Comparison of ENCODE assay signal across 23 cellular contexts in genomic region chr17:80017226-80018010, GRCh38.
"Had no signal": no experiment of that assay in that cellular context is flagged by ENCODE, and none has a peak within 500 bp of the region (broad histone marks: within the 10 kb centered on the region; RNA-seq: fewer than 3 reads in every experiment).

No MANE protein-coding gene starts in this region.

- H3K4me2 ChIP-seq: KMS-11 had no signal

- H3K9ac ChIP-seq: KMS-11 had no signal

- H3K27me3 ChIP-seq: breast epithelium, SJSA1 had no signal

- DNase-seq: activated CD4-positive, CD25-positive, alpha-beta regulatory T cell; activated CD8-positive, alpha-beta memory T cell treated with anti-CD3 and anti-CD28 coated beads, Interleukin-2, amount 50 U/mL, for 4 hours; activated CD8-positive, alpha-beta T cell treated with anti-CD3 and anti-CD28 coated beads for 36 hours; activated gamma-delta T cell treated with Interleukin-2 at 50 U/mL for 16 hours; activated naive CD4-positive, alpha-beta T cell treated with anti-CD3 and anti-CD28 coated beads, Interleukin-2, amount 50 U/mL, for 16 hours; activated T-cell treated with anti-CD3 and anti-CD28 coated beads, Interleukin-2, amount 50 U/mL, for 72 hours; NCI-H1092; NCI-H1417; NCI-H1694; NCI-H2029 treated with DMSO at 0.1 percent for 48 hours; NCI-H345; NCI-H510A; NCI-H526 treated with DMSO at 0.1 percent for 48 hours; NK-92 treated with Interleukin-12 subunit alpha and Interleukin-12 subunit beta, amount 100 ng/mL, for 24 hours; OCI-M1; RPMI8226; SHP77; T-helper 2 cell; T1000 had no signal

- FAIRE-seq: TTC549 had no signal

- H3K9me3 ChIP-seq: breast epithelium, SJSA1 had no signal

- H3K27ac ChIP-seq: breast epithelium, KMS-11, SJSA1 had no signal

- ATAC-seq: activated CD8-positive, alpha-beta T cell treated with anti-CD3 and anti-CD28 coated beads for 36 hours; activated T-cell treated with anti-CD3 and anti-CD28 coated beads, Interleukin-2, amount 50 U/mL, for 72 hours had no signal

- H3K4me3 ChIP-seq: breast epithelium, SJSA1 had no signal

- H3K4me1 ChIP-seq: breast epithelium, SJSA1 had no signal

- H3K36me3 ChIP-seq: breast epithelium had no signal
